Comparison of ENCODE assay signal across 10 cellular contexts in genomic region chr10:29598861-29599311, GRCh38. TPM values are rescaled to one million over a fixed set of nuclear protein-coding genes. Genes with fewer than 3 reads are reported as not detected.
DNase-seq lines count a peak whose midpoint lies in the region; ATAC-seq and TF ChIP-seq lines count a peak whose summit lies in the region.
"Had no signal": no experiment of that assay in that cellular context is flagged by ENCODE, and none has a peak within 500 bp of the region (broad histone marks: within the 10 kb centered on the region; RNA-seq: fewer than 3 reads in every experiment).

No MANE protein-coding gene starts in this region.

- peaks cover 0 to 92% (median 17%) of the 10 kb centered on the region in 3 donors for H3K4me1 ChIP-seq in gastroesophageal sphincter
- peaks cover 6 to 12% of the 10 kb centered on the region in 2 donors for H3K4me1 ChIP-seq in aorta (ENCODE audit: control insufficient read depth in 1 of 2, insufficient read depth in 2 of 2, low read length in 2 of 2)

- no peak for TF ChIP-seq POLR2A in gastroesophageal sphincter (IDR thresholded peaks at IDR 0.05)

- ATAC-seq in Right ventricle myocardium inferior (peak; percentile 85), gastroesophageal sphincter (peak; percentile 75), aorta (ENCODE audit: low FRiP score) (peak; percentile 78)
- ATAC-seq: activated CD8-positive, alpha-beta T cell treated with anti-CD3 and anti-CD28 coated beads, Interleukin-2, amount 10 ng/mL, durations not matched to agents 7 days and 5 days had no signal

- no TSS peak for BruUV-seq in Calu3 (replicated peaks; lab: Mats Ljungman, UMichigan)

- TF ChIP-seq CTCF in gastroesophageal sphincter (IDR thresholded peaks at IDR 0.05) (no peak), osteocyte (IDR thresholded peaks at IDR 0.05) (no peak), Calu3 (IDR thresholded peaks at IDR 0.05; ENCODE audit: unreplicated experiment) (no peak)

- H3K36me3 ChIP-seq in gastroesophageal sphincter: peaks cover 0 to 15% of the 10 kb centered on the region in 2 donors
- H3K36me3 ChIP-seq in aorta (ENCODE audit: control insufficient read depth in 1 of 2, insufficient read depth in 2 of 2, low read length in 1 of 2): no peaks in the 10 kb centered on the region

- TF ChIP-seq EP300 in gastroesophageal sphincter (IDR thresholded peaks at IDR 0.05): no peak

- H3K4me1 Mint-ChIP-seq in osteocyte (ENCODE audit: unreplicated experiment): peaks cover 36% of the 10 kb centered on the region
- peaks cover 46% of the 10 kb centered on the region for H3K4me1 Mint-ChIP-seq in Calu3 (ENCODE audit: low read depth, unreplicated experiment)

- CTCF ChIA-PET in Calu3 (lab: Charles Lee): interaction anchor here (0.6 kb wide), 1 partner anchor 9 kb away, joined by 3 read pairs; no protein-coding TSS in a partner anchor

- WGBS in gastroesophageal sphincter (ENCODE audit: low coverage in 1 of 2), 2 donors: 13 to 23% methylated on average over 5 to 6 of the region's 6 CpGs
- WGBS in aorta, 2 donors: 10 to 12% methylated on average over 6 of the region's 6 CpGs

- peak overlapping the region; percentile 48 to 80 (median 74) for H3K27ac ChIP-seq in gastroesophageal sphincter
- peak overlapping the region in 1 of 2 donors; percentile 87 for H3K27ac ChIP-seq in aorta (ENCODE audit: low read depth in 1 of 2, low read length in 2 of 2)

- H3K27ac Mint-ChIP-seq in osteocyte (ENCODE audit: unreplicated experiment) (peak overlapping the region; percentile 85), Calu3 (ENCODE audit: unreplicated experiment) (no peak overlapping the region)
- H3K27ac Mint-ChIP-seq: activated CD8-positive, alpha-beta T cell treated with anti-CD3 and anti-CD28 coated beads, Interleukin-2, amount 10 ng/mL, durations not matched to agents 7 days and 5 days had no signal

- H3K4me3 ChIP-seq in gastroesophageal sphincter (no peak overlapping the region), aorta (ENCODE audit: low read length in 2 of 2) (no peak overlapping the region)

- no peak overlapping the region for H3K4me3 Mint-ChIP-seq in osteocyte (ENCODE audit: unreplicated experiment)
- H3K4me3 Mint-ChIP-seq in Calu3 (ENCODE audit: low read depth, unreplicated experiment): no peak overlapping the region
- H3K4me3 Mint-ChIP-seq: activated CD8-positive, alpha-beta T cell treated with anti-CD3 and anti-CD28 coated beads, Interleukin-2, amount 10 ng/mL, durations not matched to agents 7 days and 5 days had no signal

- H3K27me3 Mint-ChIP-seq in osteocyte (ENCODE audit: unreplicated experiment) (no peaks in the 10 kb centered on the region), Calu3 (ENCODE audit: unreplicated experiment) (no peaks in the 10 kb centered on the region)

- no peaks in the 10 kb centered on the region for H3K9me3 ChIP-seq in gastroesophageal sphincter
- no peaks in the 10 kb centered on the region for H3K9me3 ChIP-seq in aorta (ENCODE audit: control insufficient read depth, low read length)

- H3K27me3 ChIP-seq in gastroesophageal sphincter (no peaks in the 10 kb centered on the region), aorta (ENCODE audit: control insufficient read depth in 1 of 2, insufficient read depth in 2 of 2, low read length in 1 of 2) (no peaks in the 10 kb centered on the region)

- H3K9me3 Mint-ChIP-seq in osteocyte (ENCODE audit: unreplicated experiment) (no peaks in the 10 kb centered on the region), Calu3 (ENCODE audit: low read depth, unreplicated experiment) (no peaks in the 10 kb centered on the region)

- intact Hi-C loops in Right ventricle myocardium inferior (cut with DNase I): loop anchor here (5.0 kb wide), 2 partner anchors 33 to 138 kb away; partner anchors contain the start of gene SVIL
- intact Hi-C loops in cardiac septum (cut with DNase I): loop anchor here (5.0 kb wide), 2 partner anchors 33 to 138 kb away; partner anchors contain the start of gene SVIL
- intact Hi-C loops in aorta (cut with DNase I): loop anchor here in 1 of 2 donors (5.0 to 10.0 kb wide), 3 partner anchors 33 to 406 kb away; partner anchors contain the start of gene SVIL
- intact Hi-C loops in Calu3 (cut with micrococcal nuclease; ENCODE audit: unreplicated experiment): no loop called here

- DNase-seq in Right ventricle myocardium inferior (ENCODE audit: missing footprints) (no peak), cardiac septum (ENCODE audit: low spot score) (no peak), osteocyte (ENCODE audit: extremely low spot score, unreplicated experiment) (no peak), aorta (no peak), Calu3 (no peak), NAMALWA (ENCODE audit: low spot score) (no peak)
- DNase-seq in activated CD4-positive, alpha-beta T cell treated with anti-CD3 and anti-CD28 coated beads, Interleukin-2, amount 50 U/mL, for 4 hours: no peak
- DNase-seq: activated CD8-positive, alpha-beta T cell treated with anti-CD3 and anti-CD28 coated beads, Interleukin-2, amount 10 ng/mL, durations not matched to agents 7 days and 5 days; NCI-H226 had no signal

- H3K36me3 Mint-ChIP-seq in osteocyte (ENCODE audit: unreplicated experiment) (peaks cover 23% of the 10 kb centered on the region), Calu3 (ENCODE audit: insufficient read depth, unreplicated experiment) (peaks cover 26% of the 10 kb centered on the region)

RNA-seq across cellular contexts. Expression of gene SVIL, which starts 35.9 kb away (rescaled TPM):
- total RNA-seq in Right ventricle myocardium inferior (327 TPM), cardiac septum (518 TPM), gastroesophageal sphincter (1,000 to 10,000 TPM in 2 of 4 donors, 100 to 1,000 TPM in 2; 585 to 1,262 (median 942) TPM), osteocyte (257 and 258 TPM in 2 replicates), aorta (100 to 1,000 TPM; 319 to 374 TPM), Calu3 (2022) (111 and 147 TPM in 2 replicates)
- polyA plus RNA-seq in aorta: 100 to 1,000 TPM in 1 of 2 donors, 10 to 100 TPM in 1; 68.4 to 104 TPM
